Comparison of ENCODE assay signal across 15 cellular contexts in the genomic region with DNA sequence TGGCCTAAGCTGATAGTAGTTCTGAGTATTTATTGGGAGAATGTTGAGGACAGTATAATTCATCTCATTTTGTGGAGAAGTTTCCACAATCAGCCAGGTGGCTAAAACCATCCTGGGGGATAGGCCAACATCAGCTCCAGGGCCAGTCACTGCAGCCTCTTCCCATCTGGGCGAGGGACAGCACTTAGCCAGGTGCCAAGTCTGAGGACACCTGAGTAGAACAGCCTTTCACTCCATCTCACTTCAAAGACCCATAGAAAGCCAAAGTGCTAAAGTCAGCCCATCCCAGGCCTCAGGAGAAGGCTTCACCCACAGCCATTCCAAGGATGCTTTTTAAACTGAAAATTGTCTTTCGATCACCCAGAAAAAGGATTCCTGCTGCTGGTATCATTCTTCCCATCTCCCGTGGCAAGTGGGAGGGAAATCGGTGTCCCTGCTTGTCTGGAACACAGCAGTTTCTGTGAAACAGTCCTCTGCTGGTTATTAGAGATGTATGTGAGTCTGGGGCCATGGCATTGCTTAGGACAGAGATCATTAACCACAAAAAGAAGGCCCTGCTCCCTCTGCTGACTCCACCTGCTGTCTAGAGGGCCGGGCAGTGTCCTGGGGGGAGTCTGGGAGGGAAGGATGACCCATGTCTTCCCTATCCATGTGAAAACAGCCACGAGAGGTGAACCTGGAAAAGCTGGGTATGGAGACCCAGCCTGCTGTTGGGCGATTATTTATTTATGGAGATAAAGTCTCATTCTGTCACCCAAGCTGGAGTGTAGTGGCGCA. TPM values are rescaled to one million over a fixed set of nuclear protein-coding genes. Genes with fewer than 3 reads are reported as not detected.
DNase-seq lines count a peak whose midpoint lies in the region; ATAC-seq and TF ChIP-seq lines count a peak whose summit lies in the region.
"Had no signal": no experiment of that assay in that cellular context is flagged by ENCODE, and none has a peak within 500 bp of the region (broad histone marks: within the 10 kb centered on the region; RNA-seq: fewer than 3 reads in every experiment).

No MANE protein-coding gene starts in this region.

- H3K36me3 ChIP-seq in CD8-positive, alpha-beta T cell (ENCODE audit: insufficient read depth, low read length) = no peaks in the 10 kb centered on the region
- H3K36me3 ChIP-seq in MM.1S (replicated peaks; ENCODE audit: insufficient read depth, low read length) (peaks cover 15% of the 10 kb centered on the region), neural cell (ENCODE audit: insufficient read depth, low read length) (no peaks in the 10 kb centered on the region), left ventricle myocardium inferior (peaks cover 12% of the 10 kb centered on the region)

- peaks cover 82% of the 10 kb centered on the region for H3K79me2 ChIP-seq in MM.1S (ENCODE audit: low read length)
- H3K79me2 ChIP-seq in neural cell (replicated peaks; ENCODE audit: insufficient read depth, low read length) = no peaks in the 10 kb centered on the region

- POLR2A ChIA-PET in CD8-positive, alpha-beta T cell (lab: Charles Lee) = interaction anchor here (0.7 kb wide), 1 partner anchor 20 kb away, joined by 3 read pairs; no protein-coding TSS in a partner anchor

- H3K9me2 ChIP-seq in MM.1S (replicated peaks; ENCODE audit: insufficient read depth, low read length) = no peaks in the 10 kb centered on the region
- H3K9me2 ChIP-seq in neural cell (ENCODE audit: insufficient read depth, low read length) = no peaks in the 10 kb centered on the region

- H3K4me1 Mint-ChIP-seq in CD8-positive, alpha-beta T cell (ENCODE audit: low read depth) = no peaks in the 10 kb centered on the region

- H3K27ac ChIP-seq in CD8-positive, alpha-beta T cell (ENCODE audit: low read depth, low read length) = no peak overlapping the region
- H3K27ac ChIP-seq in MM.1S (ENCODE audit: low read length) (peak overlapping the region; percentile 32; the same call in 1 of the 2 replicates), cingulate gyrus (ENCODE audit: low read depth, low read length) (peak overlapping the region; percentile 73), neural cell (ENCODE audit: low read length) (no peak overlapping the region), left ventricle myocardium inferior (replicated peaks) (no peak overlapping the region)
- H3K27ac ChIP-seq: C4-2B had no signal

- CTCF ChIA-PET in CD8-positive, alpha-beta T cell (lab: Charles Lee) = interaction anchor here (0.6 to 0.9 kb wide), 3 partner anchors 15 to 183 kb away, joined by 3 to 5 read pairs (median 3); no protein-coding TSS in a partner anchor

- H4K20me1 ChIP-seq in MM.1S (ENCODE audit: insufficient read depth, low read length) (no peaks in the 10 kb centered on the region), neural cell (ENCODE audit: insufficient read depth) (no peaks in the 10 kb centered on the region)

- peak overlapping the region; percentile 43 for H3K27ac Mint-ChIP-seq in CD8-positive, alpha-beta T cell
- H3K27ac Mint-ChIP-seq: T-helper 1 cell treated with Interleukin-12 subunit alpha and Interleukin-12 subunit beta and Interleukin-4 antibody, amounts not matched to agents 30 μg/mL and 1 μg/mL, for 36 hours had no signal

- H3K27me3 ChIP-seq in CD8-positive, alpha-beta T cell (ENCODE audit: insufficient read depth, low read length) = no peaks in the 10 kb centered on the region
- H3K27me3 ChIP-seq in MM.1S (replicated peaks; ENCODE audit: insufficient read depth, low read length) (no peaks in the 10 kb centered on the region), neural cell (ENCODE audit: insufficient read depth, low read depth, low read length) (no peaks in the 10 kb centered on the region), left ventricle myocardium inferior (ENCODE audit: low read depth) (no peaks in the 10 kb centered on the region)

- no peaks in the 10 kb centered on the region for H3K9me3 ChIP-seq in CD8-positive, alpha-beta T cell (ENCODE audit: low read length)
- H3K9me3 ChIP-seq in MM.1S (replicated peaks; ENCODE audit: insufficient read depth, low read length) (no peaks in the 10 kb centered on the region), neural cell (ENCODE audit: low read length) (no peaks in the 10 kb centered on the region), left ventricle myocardium inferior (replicated peaks) (no peaks in the 10 kb centered on the region)
- H3K9me3 ChIP-seq: HAP-1 had no signal

- H3F3A ChIP-seq in MM.1S (ENCODE audit: insufficient read depth, low read length) (peaks cover 64% of the 10 kb centered on the region), neural cell (ENCODE audit: insufficient read depth, low read length, poor library complexity, severe bottlenecking) (no peaks in the 10 kb centered on the region)

- no peak overlapping the region for H2AFZ ChIP-seq in MM.1S (ENCODE audit: low read length)
- no peak overlapping the region for H2AFZ ChIP-seq in neural cell (ENCODE audit: low read depth, low read length)

- H3K4me1 ChIP-seq in CD8-positive, alpha-beta T cell (ENCODE audit: insufficient read depth, low read length) = no peaks in the 10 kb centered on the region
- H3K4me1 ChIP-seq in MM.1S (ENCODE audit: low read length) (peaks cover 47% of the 10 kb centered on the region), left ventricle myocardium inferior (peaks cover 54% of the 10 kb centered on the region)

- no peak overlapping the region for H3K4me3 Mint-ChIP-seq in CD8-positive, alpha-beta T cell
- H3K4me3 Mint-ChIP-seq: T-helper 1 cell treated with Interleukin-12 subunit alpha and Interleukin-12 subunit beta and Interleukin-4 antibody, amounts not matched to agents 30 μg/mL and 1 μg/mL, for 36 hours had no signal

- no peak overlapping the region for H3K9ac ChIP-seq in MM.1S (ENCODE audit: low read length)
- no peak overlapping the region for H3K9ac ChIP-seq in neural cell (ENCODE audit: low read length)

- TF ChIP-seq EP300 in neural cell (conservative IDR thresholded peaks at IDR 0.05; ENCODE audit: poor library complexity, severe bottlenecking) = no peak

- no peak for ATAC-seq in CD8-positive, alpha-beta T cell

- no peak for TF ChIP-seq CTCF in CD8-positive, alpha-beta T cell (IDR thresholded peaks at IDR 0.05)
- TF ChIP-seq CTCF in MM.1S (IDR thresholded peaks at IDR 0.05; ENCODE audit: low read length) (no peak; the same call in 1 of the 2 replicates), neural cell (IDR thresholded peaks at IDR 0.05; ENCODE audit: poor library complexity, severe bottlenecking) (no peak), left ventricle myocardium inferior (IDR thresholded peaks at IDR 0.05; ENCODE audit: borderline replicate concordance) (no peak), GM20000 (IDR thresholded peaks at IDR 0.05; ENCODE audit: extremely low read depth, missing control alignments) (no peak)

- intact Hi-C loops in CD8-positive, alpha-beta T cell (cut with DNase I, micrococcal nuclease) = no loop called here
- intact Hi-C loops in left ventricle myocardium inferior (cut with micrococcal nuclease) = no loop called here

- no peak for TF ChIP-seq RAD21 in neural cell (conservative IDR thresholded peaks at IDR 0.05)

- H3K9me3 Mint-ChIP-seq in CD8-positive, alpha-beta T cell = no peaks in the 10 kb centered on the region
- H3K9me3 Mint-ChIP-seq: T-helper 1 cell treated with Interleukin-12 subunit alpha and Interleukin-12 subunit beta and Interleukin-4 antibody, amounts not matched to agents 30 μg/mL and 1 μg/mL, for 36 hours had no signal

- no peaks in the 10 kb centered on the region for H3K27me3 Mint-ChIP-seq in CD8-positive, alpha-beta T cell (ENCODE audit: low read depth)

- no peak overlapping the region for H3K4me2 ChIP-seq in MM.1S (ENCODE audit: low read depth, low read length)
- H3K4me2 ChIP-seq in neural cell (ENCODE audit: low read length) = no peak overlapping the region

- no peak for DNase-seq in CD8-positive, alpha-beta T cell
- DNase-seq in MM.1S (no peak), T-helper 2 cell (no peak), left ventricle myocardium inferior (no peak), NCI-H2227 treated with DMSO at 0.1 percent for 48 hours (lab: John Stamatoyannopoulos, UW) (no peak), GM20000 (ENCODE audit: low spot score) (no peak)
- DNase-seq: activated naive CD4-positive, alpha-beta T cell treated with anti-CD3 and anti-CD28 coated beads, Interleukin-2, amount 50 U/mL, for 16 hours; NCI-H345; retina; stimulated activated CD4-positive, alpha-beta T cell treated with anti-CD3 and anti-CD28 coated beads, Interleukin-4, amount 100 ng/mL, for 4 hours had no signal

- H3K4me3 ChIP-seq in CD8-positive, alpha-beta T cell (ENCODE audit: low read depth, low read length) = no peak overlapping the region
- no peak overlapping the region for H3K4me3 ChIP-seq in MM.1S (ENCODE audit: low read length)
- H3K4me3 ChIP-seq in neural cell (ENCODE audit: low read length) = no peak overlapping the region
- no peak overlapping the region for H3K4me3 ChIP-seq in left ventricle myocardium inferior
- H3K4me3 ChIP-seq: HAP-1 had no signal

- peaks cover 33% of the 10 kb centered on the region for H3K36me3 Mint-ChIP-seq in CD8-positive, alpha-beta T cell

TF ChIP-seq in neural cell, 6 proteins besides CTCF, POLR2A, EP300 and RAD21:
- TF ChIP-seq EZH2 (IDR thresholded peaks at IDR 0.05; ENCODE audit: borderline replicate concordance, insufficient read depth, low read length, poor library complexity, severe bottlenecking) (no peak), POLR2AphosphoS5 (IDR thresholded peaks at IDR 0.05) (peak; percentile 4)

RNA-seq across cellular contexts. Expression of a gene that starts 9.6 kb away (rescaled TPM):
- total RNA-seq in CD8-positive, alpha-beta T cell = under 1 TPM; 0.68 to 1.00 TPM
- 0.43 and 0.82 TPM in 2 replicates for polyA plus RNA-seq in neural cell
- polyA minus RNA-seq in neural cell = 0.97 and 2.1 TPM in 2 replicates
- 0.91 TPM for total RNA-seq in left ventricle myocardium inferior

RNA-seq across cellular contexts. Expression of a gene that starts 34.0 kb away (rescaled TPM):
- total RNA-seq in CD8-positive, alpha-beta T cell = 1 to 10 TPM; 7.6 to 7.9 TPM
- 4.2 and 4.9 TPM in 2 replicates for polyA plus RNA-seq in neural cell
- polyA minus RNA-seq in neural cell = 3.5 and 6.1 TPM in 2 replicates
- total RNA-seq in left ventricle myocardium inferior = 6.6 TPM

Comparison
In these comparisons a context has a peak if more than half of its experiments do, and no peak if none do; other contexts are left out.
1. H3K27ac ChIP-seq: peak in MM.1S (single experiment) and cingulate gyrus (single experiment); none in CD8-positive, alpha-beta T cell (single experiment), neural cell (single experiment) and left ventricle myocardium inferior (single experiment).